21 cellular contexts compared by ENCODE assay signal in genomic region chr3:41684802-41685740, GRCh38.
DNase-seq lines count a peak whose midpoint lies in the region; ATAC-seq, FAIRE-seq and TF ChIP-seq lines count a peak whose summit lies in the region.
"Had no signal": no experiment of that assay in that cellular context is flagged by ENCODE, and none has a peak within 500 bp of the region (broad histone marks: within the 10 kb centered on the region; RNA-seq: fewer than 3 reads in every experiment).

No MANE protein-coding gene starts in this region.

- POLR2A ChIA-PET in RWPE1 (lab: Yijun Ruan, JAX; ENCODE audit: low non-redundant PET): no interaction called here

- H3K9me3 ChIP-seq in body of pancreas: no peaks in the 10 kb centered on the region
- no peaks in the 10 kb centered on the region for H3K9me3 ChIP-seq in small intestine (ENCODE audit: control insufficient read depth, low read depth)
- H3K9me3 ChIP-seq: ascending aorta, HAP-1, thyroid gland had no signal

- no peak for TF ChIP-seq POLR2A in body of pancreas (IDR thresholded peaks at IDR 0.05)

- H3K36me3 ChIP-seq in body of pancreas (replicated peaks in 1 of 2; ENCODE audit: insufficient read depth in 1 of 2, low read depth in 2 of 2) (no peaks in the 10 kb centered on the region), small intestine (ENCODE audit: control insufficient read depth in 2 of 2, insufficient read depth in 2 of 2, low read length in 2 of 2) (no peaks in the 10 kb centered on the region)
- H3K36me3 ChIP-seq: ascending aorta, HAP-1, thyroid gland had no signal

- H3K4me3 ChIP-seq in body of pancreas (no peak overlapping the region), small intestine (ENCODE audit: low read depth in 1 of 2, low read length in 2 of 2) (no peak overlapping the region)
- H3K4me3 ChIP-seq: ascending aorta, coronary artery, HAP-1, thyroid gland had no signal

- intact Hi-C loops in body of pancreas (cut with DNase I): no loop called here

- DNase-seq in HK-2 (ENCODE audit: unreplicated experiment): peak; percentile 64
- DNase-seq in body of pancreas: no peak
- DNase-seq in kidney tubule cell (ENCODE audit: low spot score): peak; percentile 95
- peak; percentile 31 for DNase-seq in small intestine
- DNase-seq in DMS 273 (lab: John Stamatoyannopoulos, UW; ENCODE audit: unreplicated experiment): no peak
- no peak for DNase-seq in RWPE1 (ENCODE audit: low spot score)
- DNase-seq: activated CD4-positive, alpha-beta memory T cell treated with anti-CD3 and anti-CD28 coated beads, Interleukin-2, amount 10 ng/mL, durations not matched to agents 7 days and 5 days; activated naive CD4-positive, alpha-beta T cell treated with Interleukin-2 at 50 U/mL for 16 hours; activated T-cell treated with anti-CD3 and anti-CD28 coated beads, Interleukin-2, amount 50 U/mL, for 24 hours; COR-L47; foreskin melanocyte; midbrain; NCI-H748 treated with DMSO at 0.1 percent for 48 hours; stimulated activated naive CD4-positive, alpha-beta T cell; thyroid gland had no signal

- WGBS in body of pancreas, 2 donors: 60 to 75% methylated on average over 4 of the region's 4 CpGs
- 76 to 87% (median 83%) methylated on average over 4 of the region's 4 CpGs for WGBS in small intestine, 3 donors

- H3K27me3 ChIP-seq in body of pancreas (no peaks in the 10 kb centered on the region), small intestine (ENCODE audit: control insufficient read depth in 2 of 2, insufficient read depth in 2 of 2, low read length in 2 of 2) (no peaks in the 10 kb centered on the region)
- H3K27me3 ChIP-seq: ascending aorta, thyroid gland had no signal

- TF ChIP-seq CTCF in body of pancreas (IDR thresholded peaks at IDR 0.05) (no peak), RWPE1 (conservative IDR thresholded peaks at IDR 0.05; ENCODE audit: low read depth) (no peak)

- ATAC-seq in body of pancreas (peak; percentile 35), GM18517 (IDR thresholded peaks at IDR 0.05; ENCODE audit: unreplicated experiment) (no peak)
- ATAC-seq: WTC11 had no signal

- FAIRE-seq in small intestine (lab: Jason Lieb, UNC): no peak
- FAIRE-seq: GM19239 had no signal

- H3K4me1 ChIP-seq in body of pancreas (peaks cover 38% of the 10 kb centered on the region), small intestine (ENCODE audit: control insufficient read depth in 2 of 2, insufficient read depth in 1 of 2, low read depth in 1 of 2, low read length in 1 of 2) (peaks cover 0 to 2% of the 10 kb centered on the region in 2 donors)
- H3K4me1 ChIP-seq: HAP-1 had no signal

- H3K27ac ChIP-seq in body of pancreas (peak overlapping the region in 1 of 4 donors; percentile 38), small intestine (ENCODE audit: low read depth in 1 of 2, low read length in 1 of 2) (no peak overlapping the region), RWPE1 (no peak overlapping the region)
- H3K27ac ChIP-seq: ascending aorta, thyroid gland had no signal

- CTCF ChIA-PET in RWPE1 (lab: Yijun Ruan, JAX): interaction anchor here (0.6 kb wide), 1 partner anchor 1088 kb away, joined by 4 read pairs; no protein-coding TSS in a partner anchor

Comparison
In these comparisons a context has a peak if more than half of its experiments do, and no peak if none do; other contexts are left out.
1. DNase-seq: peak in HK-2 (single experiment), kidney tubule cell (single experiment) and small intestine (single experiment); none in body of pancreas (0 of 4), DMS 273 (single experiment) and RWPE1 (single experiment).